In genomic region chr7:138008588-138009349, GRCh38 we compare ENCODE assay signal across 8 cellular contexts. TPM values are rescaled to one million over a fixed set of nuclear protein-coding genes. Genes with fewer than 3 reads are reported as not detected.
A peak's percentile ranks its signal among the peaks of the same experiment; 100 is the strongest.
DNase-seq lines count a peak whose midpoint lies in the region; ATAC-seq and TF ChIP-seq lines count a peak whose summit lies in the region.

No MANE protein-coding gene starts in this region.

- H3K27ac ChIP-seq in fibroblast of lung (ENCODE audit: insufficient read depth, low read length), result no peak overlapping the region
- no peak overlapping the region for H3K27ac ChIP-seq in neural progenitor cell

- TF ChIP-seq CTCF in HFFc6 (IDR thresholded peaks at IDR 0.05) (peak; percentile 95), WTC11 (IDR thresholded peaks at IDR 0.05) (peak; percentile 82), fibroblast of lung (conservative IDR thresholded peaks at IDR 0.05 in 1 of 2, IDR thresholded peaks at IDR 0.05 in 1 of 2; ENCODE audit: low read depth in 1 of 2, low read length in 2 of 2) (peak; percentile 87 to 92), neural progenitor cell (IDR thresholded peaks at IDR 0.05) (peak; percentile 92)

- H3K4me1 ChIP-seq in fibroblast of lung (ENCODE audit: control insufficient read depth, extremely low read depth, insufficient read depth, low read length) (peaks cover 2% of the 10 kb centered on the region), neural progenitor cell (no peaks in the 10 kb centered on the region)

- H4K20me1 ChIP-seq in fibroblast of lung (ENCODE audit: control insufficient read depth, extremely low read depth, insufficient read depth, low read length) (no peaks in the 10 kb centered on the region), neural progenitor cell (ENCODE audit: low read depth) (no peaks in the 10 kb centered on the region)

- H3F3A ChIP-seq in neural progenitor cell (ENCODE audit: low read depth), result no peaks in the 10 kb centered on the region

- no peaks in the 10 kb centered on the region for H3K9me3 ChIP-seq in fibroblast of lung (ENCODE audit: control insufficient read depth, insufficient read depth, low read depth, low read length)
- H3K9me3 ChIP-seq in neural progenitor cell (ENCODE audit: low read depth), result no peaks in the 10 kb centered on the region

- H3K27ac Mint-ChIP-seq in HFFc6, result peak overlapping the region; percentile 60; the same call in 1 of the 2 replicates
- peak overlapping the region; percentile 91 for H3K27ac Mint-ChIP-seq in WTC11
- peak overlapping the region; percentile 58 for H3K27ac Mint-ChIP-seq in neural progenitor cell

- no peaks in the 10 kb centered on the region for H3K9me3 Mint-ChIP-seq in HFFc6
- H3K9me3 Mint-ChIP-seq in WTC11, result no peaks in the 10 kb centered on the region; the same call in 1 of the 2 replicates
- no peaks in the 10 kb centered on the region for H3K9me3 Mint-ChIP-seq in neural progenitor cell

- H3K4me1 Mint-ChIP-seq in HFFc6 (ENCODE audit: low read depth) (peaks cover 31% of the 10 kb centered on the region), WTC11 (peaks cover 18% of the 10 kb centered on the region), neural progenitor cell (peaks cover 5% of the 10 kb centered on the region)

- H3K9ac ChIP-seq in fibroblast of lung (ENCODE audit: insufficient read depth, low read length) (no peak overlapping the region), neural progenitor cell (no peak overlapping the region)

- H3K27me3 ChIP-seq in fibroblast of lung (ENCODE audit: control insufficient read depth, insufficient read depth, low read length), result no peaks in the 10 kb centered on the region
- H3K27me3 ChIP-seq in neural progenitor cell, result no peaks in the 10 kb centered on the region

- H3K4me3 Mint-ChIP-seq in HFFc6, result no peak overlapping the region; the same call in 1 of the 2 replicates
- no peak overlapping the region for H3K4me3 Mint-ChIP-seq in WTC11
- H3K4me3 Mint-ChIP-seq in neural progenitor cell, result no peak overlapping the region

- POLR2A ChIA-PET in WTC11 (lab: Charles Lee), result no interaction called here

- H3K4me3 ChIP-seq in fibroblast of lung (replicated peaks in 1 of 4; ENCODE audit: control extremely low read depth in 1 of 4, insufficient read depth in 1 of 4, low read depth in 3 of 4, low read length in 4 of 4) (no peak overlapping the region), neural progenitor cell (no peak overlapping the region)

- H3K36me3 Mint-ChIP-seq in HFFc6 (ENCODE audit: low read depth) (no peaks in the 10 kb centered on the region), WTC11 (peaks cover 11% of the 10 kb centered on the region), neural progenitor cell (no peaks in the 10 kb centered on the region)

- CTCF ChIA-PET in WTC11 (lab: Charles Lee), result interaction anchor here (0.6 to 1.7 kb wide), 14 partner anchors 9 to 730 kb away, joined by 3 to 11 read pairs (median 4); no protein-coding TSS in a partner anchor

- ATAC-seq in WTC11 (peak; percentile 71), GM18519 (IDR thresholded peaks at IDR 0.05; ENCODE audit: low FRiP score, unreplicated experiment) (no peak)

- H3K79me2 ChIP-seq in fibroblast of lung (ENCODE audit: control insufficient read depth, insufficient read depth, low read length) (no peaks in the 10 kb centered on the region), neural progenitor cell (ENCODE audit: low read depth) (no peaks in the 10 kb centered on the region)

- H3K4me2 ChIP-seq in fibroblast of lung (ENCODE audit: extremely low read depth, insufficient read depth, low read length) (peak overlapping the region; percentile 20), neural progenitor cell (no peak overlapping the region)

- H3K36me3 ChIP-seq in fibroblast of lung (ENCODE audit: control insufficient read depth, insufficient read depth, low read length) (no peaks in the 10 kb centered on the region), neural progenitor cell (no peaks in the 10 kb centered on the region)

- DNase-seq in activated CD4-positive, CD25-positive, alpha-beta regulatory T cell treated with anti-CD3 and anti-CD28 coated beads, Interleukin-2, amount 50 U/mL, for 16 hours (ENCODE audit: low read depth, low spot score), result peak; percentile 10
- DNase-seq in activated CD4-positive, CD25-positive, alpha-beta regulatory T cell treated with anti-CD3 and anti-CD28 coated beads, Interleukin-2, amount 50 U/mL, for 72 hours, result no peak
- DNase-seq in HFFc6 (peak; percentile 63), NCI-H2171 treated with DMSO at 0.1 percent for 48 hours (lab: John Stamatoyannopoulos, UW) (peak; percentile 67), WTC11 (ENCODE audit: low spot score) (no peak), fibroblast of lung (ENCODE audit: low read depth in 2 of 2) (peak; percentile 47 to 77), neural progenitor cell (ENCODE audit: low spot score) (peak; percentile 76)

- peaks cover 5% of the 10 kb centered on the region; the same call in 1 of the 2 replicates for H3K27me3 Mint-ChIP-seq in HFFc6 (ENCODE audit: insufficient read depth)
- no peaks in the 10 kb centered on the region for H3K27me3 Mint-ChIP-seq in WTC11 (ENCODE audit: low read depth)
- no peaks in the 10 kb centered on the region for H3K27me3 Mint-ChIP-seq in neural progenitor cell (ENCODE audit: insufficient read depth, low read depth)

- H2AFZ ChIP-seq in fibroblast of lung (ENCODE audit: low read length) (peak overlapping the region; percentile 77), neural progenitor cell (replicated peaks) (peak overlapping the region; percentile 81)

TF ChIP-seq in WTC11, 78 proteins besides CTCF, POLR2A, EP300 and RAD21 (continues in another document):
- TF ChIP-seq HMGXB4 (CRISPR knock-in tag; IDR thresholded peaks at IDR 0.05) (no peak), ETV6 (CRISPR knock-in tag; IDR thresholded peaks at IDR 0.05) (no peak), NR2C2 (CRISPR knock-in tag; IDR thresholded peaks at IDR 0.05) (no peak), AR (CRISPR knock-in tag; IDR thresholded peaks at IDR 0.05) (no peak), MXD4 (CRISPR knock-in tag; IDR thresholded peaks at IDR 0.05; ENCODE audit: borderline replicate concordance) (no peak)

RNA-seq across cellular contexts. Expression of gene CREB3L2, which starts 6.9 kb away (rescaled TPM):
- 100 to 1,000 TPM; 112 to 139 (median 123) TPM for total RNA-seq in HFFc6 (2021; fragmentation: NEBNext Ultra II Directional; extraction: Animal tissue kit (Norgen Biotek cat#: 25700))
- 48.1 to 60.6 TPM (median 52.1 TPM) in 3 replicates for total RNA-seq in WTC11 (2021)
- total RNA-seq in fibroblast of lung, result 12.6 and 39.3 TPM in 2 replicates
- 57.9 and 63.7 TPM in 2 replicates for polyA plus RNA-seq in fibroblast of lung
- 37.1 and 49.5 TPM in 2 replicates for polyA plus RNA-seq in fibroblast of lung (2012)
- polyA minus RNA-seq in fibroblast of lung (ENCODE audit: low replicate concordance), result 96.9 and 155 TPM in 2 replicates
- total RNA-seq in neural progenitor cell (ENCODE audit: low replicate concordance), result 9.9 and 10.7 TPM in 2 replicates

Comparison
In these comparisons a context has a peak if more than half of its experiments do, and no peak if none do; other contexts are left out.
1. DNase-seq: peak in activated CD4-positive, CD25-positive, alpha-beta regulatory T cell treated with anti-CD3 and anti-CD28 coated beads, Interleukin-2, amount 50 U/mL, for 16 hours (single experiment), HFFc6 (single experiment), NCI-H2171 treated with DMSO at 0.1 percent for 48 hours (single experiment), fibroblast of lung (2 of 2) and neural progenitor cell (single experiment); none in activated CD4-positive, CD25-positive, alpha-beta regulatory T cell treated with anti-CD3 and anti-CD28 coated beads, Interleukin-2, amount 50 U/mL, for 72 hours (single experiment) and WTC11 (single experiment).
2. Peak in every context shown above with its lines, with median percentiles within 50 percentile points of each other: H3K27ac Mint-ChIP-seq and CTCF ChIP-seq.